23 cellular contexts compared by ENCODE assay signal in the genomic region with DNA sequence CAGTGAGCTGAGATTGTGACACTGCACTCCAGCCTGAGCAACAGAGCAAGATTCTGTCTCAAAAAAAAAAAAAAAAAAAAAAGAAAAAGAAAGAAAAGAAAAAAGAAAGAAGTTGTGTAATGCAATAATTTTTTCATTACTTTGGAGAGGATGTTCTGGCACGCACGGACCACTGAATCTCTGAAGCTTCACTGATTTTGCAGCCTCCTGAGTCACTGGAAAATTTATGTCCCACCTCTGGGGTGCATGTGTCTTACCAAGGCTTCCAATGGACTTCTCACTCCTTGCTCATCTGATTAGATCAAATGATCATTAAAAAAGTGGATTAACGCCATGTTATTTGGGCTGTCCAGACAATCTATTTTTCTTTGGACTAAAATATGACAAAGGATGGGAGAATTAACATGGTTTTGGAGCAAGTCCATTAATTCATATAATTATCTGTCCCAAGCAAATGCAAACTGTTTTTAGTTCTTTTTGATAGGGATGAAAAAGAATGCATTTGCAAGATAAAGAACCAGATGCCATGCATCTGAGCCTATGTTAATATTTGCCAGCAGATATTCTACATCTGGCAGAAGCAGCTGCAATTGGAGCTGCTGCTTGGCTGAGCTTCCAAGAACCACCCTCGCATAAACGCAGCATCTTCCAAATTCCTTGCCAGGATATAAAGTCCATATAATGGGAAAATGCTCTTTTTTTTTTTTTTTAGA. TPM values are rescaled to one million over a fixed set of nuclear protein-coding genes. Genes with fewer than 3 reads are reported as not detected.
"Had no signal": no experiment of that assay in that cellular context is flagged by ENCODE, and none has a peak within 500 bp of the region (broad histone marks: within the 10 kb centered on the region; RNA-seq: fewer than 3 reads in every experiment).

No MANE protein-coding gene starts in this region.

- H3K4me1 ChIP-seq: tibial nerve, vagina had no signal

- H3K27ac ChIP-seq: tibial nerve, vagina had no signal

- H3K27me3 ChIP-seq: tibial nerve, vagina had no signal

- DNase-seq: activated CD4-positive, CD25-positive, alpha-beta regulatory T cell treated with anti-CD3 and anti-CD28 coated beads, Interleukin-2, amount 50 U/mL, for 72 hours; activated gamma-delta T cell; cerebellar nuclear complex; cortex of kidney; glutamatergic neuron; hippocampal formation; nephron progenitor cell; nucleus accumbens; stimulated activated CD4-positive, alpha-beta T cell treated with anti-CD3 and anti-CD28 coated beads, Interleukin-2, amount 100 ng/mL, for 24 hours had no signal

- H3K9me3 Mint-ChIP-seq: activated naive CD4-positive, alpha-beta T cell treated with anti-CD3 and anti-CD28 coated beads, Interleukin-2, amount 50 U/mL, for 24 hours; stimulated activated naive CD8-positive, alpha-beta T cell treated with anti-CD3 and anti-CD28 coated beads, Interleukin-15, Interleukin-2, amounts not matched to agents 100 ng/mL and 50 ng/mL, for 24 hours; T-helper 1 cell treated with Interleukin-12 subunit alpha and Interleukin-12 subunit beta and Interleukin-4 antibody, amounts not matched to agents 30 μg/mL and 1 μg/mL, for 36 hours had no signal

- H3K4me3 ChIP-seq: lung, tibial nerve, vagina had no signal

- H3K36me3 Mint-ChIP-seq: activated naive CD4-positive, alpha-beta T cell treated with anti-CD3 and anti-CD28 coated beads, Interleukin-2, amount 50 U/mL, for 24 hours had no signal

- H3K4me1 Mint-ChIP-seq: activated naive CD4-positive, alpha-beta T cell treated with anti-CD3 and anti-CD28 coated beads, Interleukin-2, amount 50 U/mL, for 24 hours had no signal

- H3K27ac Mint-ChIP-seq: activated naive CD4-positive, alpha-beta T cell treated with anti-CD3 and anti-CD28 coated beads, Interleukin-2, amount 50 U/mL, for 24 hours; nephron progenitor cell; stimulated activated naive CD8-positive, alpha-beta T cell treated with anti-CD3 and anti-CD28 coated beads, Interleukin-15, Interleukin-2, amounts not matched to agents 100 ng/mL and 50 ng/mL, for 24 hours; T-helper 1 cell treated with Interleukin-12 subunit alpha and Interleukin-12 subunit beta and Interleukin-4 antibody, amounts not matched to agents 30 μg/mL and 1 μg/mL, for 36 hours had no signal

- H3K36me3 ChIP-seq: tibial nerve, vagina had no signal

- H3K9me3 ChIP-seq: tibial nerve, vagina had no signal

- H3K4me3 Mint-ChIP-seq: activated naive CD4-positive, alpha-beta T cell treated with anti-CD3 and anti-CD28 coated beads, Interleukin-2, amount 50 U/mL, for 24 hours; nephron progenitor cell; stimulated activated naive CD8-positive, alpha-beta T cell treated with anti-CD3 and anti-CD28 coated beads, Interleukin-15, Interleukin-2, amounts not matched to agents 100 ng/mL and 50 ng/mL, for 24 hours; T-helper 1 cell treated with Interleukin-12 subunit alpha and Interleukin-12 subunit beta and Interleukin-4 antibody, amounts not matched to agents 30 μg/mL and 1 μg/mL, for 36 hours had no signal

- ATAC-seq: esophagus mucosa had no signal

- H3K27me3 Mint-ChIP-seq: activated naive CD4-positive, alpha-beta T cell treated with anti-CD3 and anti-CD28 coated beads, Interleukin-2, amount 50 U/mL, for 24 hours had no signal

RNA-seq across cellular contexts. Expression of gene MAP1LC3C, which starts 10.0 kb away (rescaled TPM):
- total RNA-seq: activated CD8-positive, alpha-beta memory T cell treated with anti-CD3 and anti-CD28 coated beads for 36 hours; bronchial epithelial cell; esophagus mucosa had no signal

RNA-seq across cellular contexts. Expression of gene BECN2, which starts 51.4 kb away (rescaled TPM):
- total RNA-seq: activated CD8-positive, alpha-beta memory T cell treated with anti-CD3 and anti-CD28 coated beads for 36 hours; astrocyte; bronchial epithelial cell; esophagus mucosa; fibroblast of villous mesenchyme; lung; myocyte; skeletal muscle tissue; tibial nerve; vagina had no signal
- polyA plus RNA-seq: adipose tissue, lung had no signal
